Comparison of ENCODE assay signal across 8 cellular contexts in genomic region chr14:20461230-20462141, GRCh38. TPM values are rescaled to one million over a fixed set of nuclear protein-coding genes. Genes with fewer than 3 reads are reported as not detected.
A peak's percentile ranks its signal among the peaks of the same experiment; 100 is the strongest.
DNase-seq lines count a peak whose midpoint lies in the region; ATAC-seq and TF ChIP-seq lines count a peak whose summit lies in the region.

Gene PIP4P1, minus strand, starts transcription at chr14:20461434. Its CDS starts 109 bp downstream, at chr14:20461325.

- intact Hi-C loops in activated CD4-positive, alpha-beta T cell treated with anti-CD3 and anti-CD28 coated beads, Interleukin-2, amount 10 ng/mL, durations not matched to agents 24 days and 14 days (cut with micrococcal nuclease), result loop anchor here (1.0 kb wide), 2 partner anchors 8 to 118 kb away; partner anchors contain the start of genes PARP2 and PNP
- intact Hi-C loops in colonic mucosa (cut with DNase I), result loop anchor here (10.0 kb wide), 2 partner anchors 117 to 223 kb away; partner anchors contain the start of genes ANG, PARP2 and RNASE4

- DNase-seq in BJ (ENCODE audit: low read depth), result peak; percentile 100
- peak; percentile 99 for DNase-seq in NCI-H526 treated with DMSO at 0.1 percent for 48 hours (lab: John Stamatoyannopoulos, UW)
- DNase-seq in activated CD4-positive, alpha-beta T cell treated with anti-CD3 and anti-CD28 coated beads, Interleukin-2, amount 10 ng/mL, durations not matched to agents 24 days and 14 days, result peak; percentile 99
- DNase-seq in colonic mucosa, result peak; percentile 99
- peak; percentile 100 for DNase-seq in kidney tubule cell (ENCODE audit: low spot score)
- DNase-seq in stimulated activated CD4-positive, alpha-beta T cell treated with anti-CD3 and anti-CD28 coated beads, Interleukin-1b, Interleukin-23, amount 100 ng/mL, for 24 hours (ENCODE audit: low read depth in 4 of 4, low spot score in 1 of 4), result peak; percentile 93 to 98 (median 96)

- ATAC-seq in GM19324 (IDR thresholded peaks at IDR 0.05; ENCODE audit: low FRiP score, unreplicated experiment), result peak; percentile 95
- peak; percentile 93 for ATAC-seq in HG03469 (IDR thresholded peaks at IDR 0.05; ENCODE audit: unreplicated experiment)

- CTCF ChIA-PET in BJ (lab: Yijun Ruan, JAX), result interaction anchor here (1.0 to 2.0 kb wide), 2 partner anchors 37 to 46 kb away, joined by 3 to 10 read pairs; no protein-coding TSS in a partner anchor

- H3K27ac Mint-ChIP-seq in activated CD4-positive, alpha-beta T cell treated with anti-CD3 and anti-CD28 coated beads, Interleukin-2, amount 10 ng/mL, durations not matched to agents 24 days and 14 days, result peak within 1 kb of the TSS; percentile 95

- H3K9ac ChIP-seq in colonic mucosa (ENCODE audit: low read depth in 2 of 2, low read length in 2 of 2), result peak within 1 kb of the TSS; percentile 72 to 98

- peaks cover 20% of the 10 kb centered on the region for H3K36me3 ChIP-seq in BJ (ENCODE audit: control insufficient read depth, insufficient read depth, low read length)
- peaks cover 16% of the 10 kb centered on the region for H3K36me3 ChIP-seq in colonic mucosa

- H3K4me1 ChIP-seq in colonic mucosa, result peaks cover 12% of the 10 kb centered on the region

- peaks cover under 1% of the 10 kb centered on the region for H3K27me3 Mint-ChIP-seq in activated CD4-positive, alpha-beta T cell treated with anti-CD3 and anti-CD28 coated beads, Interleukin-2, amount 10 ng/mL, durations not matched to agents 24 days and 14 days

- peaks cover 25% of the 10 kb centered on the region for H3K4me1 Mint-ChIP-seq in activated CD4-positive, alpha-beta T cell treated with anti-CD3 and anti-CD28 coated beads, Interleukin-2, amount 10 ng/mL, durations not matched to agents 24 days and 14 days

- H3K27me3 ChIP-seq in BJ (ENCODE audit: control insufficient read depth, insufficient read depth, low read length) (peaks cover 1% of the 10 kb centered on the region; the same call in 1 of the 2 replicates), colonic mucosa (no peaks in the 10 kb centered on the region)

- H3K9me3 ChIP-seq in colonic mucosa, result no peaks in the 10 kb centered on the region

- H3K27ac ChIP-seq in colonic mucosa, result peak within 1 kb of the TSS; percentile 95

- peaks cover 24% of the 10 kb centered on the region for H3K36me3 Mint-ChIP-seq in activated CD4-positive, alpha-beta T cell treated with anti-CD3 and anti-CD28 coated beads, Interleukin-2, amount 10 ng/mL, durations not matched to agents 24 days and 14 days (ENCODE audit: low read depth)

- H3K4me3 ChIP-seq in BJ (ENCODE audit: low read depth, low read length) (peak within 1 kb of the TSS; percentile 94), colonic mucosa (peak within 1 kb of the TSS; percentile 91)

- peak within 1 kb of the TSS; percentile 89 for H3K4me3 Mint-ChIP-seq in activated CD4-positive, alpha-beta T cell treated with anti-CD3 and anti-CD28 coated beads, Interleukin-2, amount 10 ng/mL, durations not matched to agents 24 days and 14 days

- TF ChIP-seq CTCF in BJ (IDR thresholded peaks at IDR 0.05; ENCODE audit: insufficient read depth, low read depth, low read length) (no peak), colonic mucosa (IDR thresholded peaks at IDR 0.05) (no peak)

- no peaks in the 10 kb centered on the region for H3K9me3 Mint-ChIP-seq in activated CD4-positive, alpha-beta T cell treated with anti-CD3 and anti-CD28 coated beads, Interleukin-2, amount 10 ng/mL, durations not matched to agents 24 days and 14 days

- POLR2A ChIA-PET in BJ (lab: Charles Lee), result interaction anchor here (0.8 to 1.2 kb wide), 3 partner anchors 8 to 221 kb away, joined by 3 to 5 read pairs (median 5); partner anchors contain the start of genes PARP2 and PNP

RNA-seq across cellular contexts. Expression of gene PIP4P1, which starts in this region (rescaled TPM):
- polyA plus RNA-seq in BJ (2011; rRNA removed), result 28.6 and 38.3 TPM in 2 replicates
- 26.0 and 45.9 TPM in 2 replicates for polyA minus RNA-seq in BJ (2011; rRNA and poly(A)+ RNA removed)
- 29.5 and 30.7 TPM in 2 replicates for total RNA-seq in activated CD4-positive, alpha-beta T cell treated with anti-CD3 and anti-CD28 coated beads, Interleukin-2, amount 10 ng/mL, durations not matched to agents 24 days and 14 days
- 10 to 100 TPM; 30.3 to 54.6 TPM for total RNA-seq in colonic mucosa

Comparison
In these comparisons a context has a peak if more than half of its experiments do, and no peak if none do; other contexts are left out.
1. Peak in every context shown above with its lines: DNase-seq, ATAC-seq, H3K4me3 ChIP-seq and H3K27ac ChIP-seq.